Comparison of ENCODE assay signal across 25 cellular contexts in the genomic region with DNA sequence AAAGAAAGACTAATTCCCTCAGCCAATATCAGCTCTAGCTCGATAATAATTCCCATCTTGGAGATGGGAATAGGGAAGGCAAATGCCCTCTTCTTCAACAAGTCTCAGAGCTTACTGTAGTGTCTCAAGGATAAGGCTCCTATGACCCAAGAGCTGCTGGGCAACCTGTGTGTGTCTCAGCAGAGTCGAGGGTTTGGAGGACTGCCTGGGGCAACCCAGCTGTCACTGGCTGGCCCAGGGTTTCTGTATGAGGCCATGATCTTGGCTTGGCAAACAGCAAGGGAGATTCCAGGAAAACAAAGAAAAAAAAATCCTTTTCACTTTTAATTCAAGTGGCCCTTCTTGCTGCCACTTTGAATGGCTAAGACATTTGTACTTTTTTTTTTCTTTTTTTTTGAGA. TPM values are rescaled to one million over a fixed set of nuclear protein-coding genes. Genes with fewer than 3 reads are reported as not detected.
DNase-seq lines count a peak whose midpoint lies in the region; ATAC-seq, FAIRE-seq and TF ChIP-seq lines count a peak whose summit lies in the region.
"Had no signal": no experiment of that assay in that cellular context is flagged by ENCODE, and none has a peak within 500 bp of the region (broad histone marks: within the 10 kb centered on the region; RNA-seq: fewer than 3 reads in every experiment).

No MANE protein-coding gene starts in this region.

- no peak overlapping the region for H3K4me3 Mint-ChIP-seq in CD8-positive, alpha-beta T cell
- no peak overlapping the region for H3K4me3 Mint-ChIP-seq in effector memory CD8-positive, alpha-beta T cell
- H3K4me3 Mint-ChIP-seq: activated CD4-positive, alpha-beta T cell treated with anti-CD3 and anti-CD28 coated beads, Interleukin-2, amount 10 ng/mL, durations not matched to agents 24 days and 14 days; activated naive CD4-positive, alpha-beta T cell treated with anti-CD3 and anti-CD28 coated beads, Interleukin-2, amount 10 ng/mL, durations not matched to agents 7 days and 5 days had no signal

- H3K4me1 ChIP-seq in CD8-positive, alpha-beta T cell (ENCODE audit: insufficient read depth, low read length) = peaks cover 59% of the 10 kb centered on the region
- peaks cover 76% of the 10 kb centered on the region for H3K4me1 ChIP-seq in GM12878 (ENCODE audit: control insufficient read depth, insufficient read depth, low read length)
- peaks cover 2 to 5% of the 10 kb centered on the region in 2 donors for H3K4me1 ChIP-seq in lung (ENCODE audit: control insufficient read depth in 2 of 2, insufficient read depth in 2 of 2, low read length in 2 of 2)
- peaks cover 0 to 3% of the 10 kb centered on the region in 2 donors for H3K4me1 ChIP-seq in aorta (ENCODE audit: control insufficient read depth in 1 of 2, insufficient read depth in 2 of 2, low read length in 2 of 2)
- H3K4me1 ChIP-seq: testis had no signal

- POLR2A ChIA-PET in CD8-positive, alpha-beta T cell (lab: Charles Lee) = interaction anchor here (0.7 to 1.3 kb wide), 3 partner anchors 9 to 72 kb away, joined by 3 to 5 read pairs (median 3); no protein-coding TSS in a partner anchor
- POLR2A ChIA-PET in GM12878 (lab: Charles Lee) = interaction anchor here (0.6 to 17.2 kb wide), 7 partner anchors 12 to 75 kb away, joined by 3 to 280 read pairs (median 3); no protein-coding TSS in a partner anchor

- H3K27me3 ChIP-seq in CD8-positive, alpha-beta T cell (ENCODE audit: insufficient read depth, low read length) = no peaks in the 10 kb centered on the region
- no peaks in the 10 kb centered on the region for H3K27me3 ChIP-seq in GM12878 (replicated peaks in 1 of 2; ENCODE audit: control insufficient read depth in 2 of 2, insufficient read depth in 2 of 2, low read length in 1 of 2)
- no peaks in the 10 kb centered on the region for H3K27me3 ChIP-seq in lung (ENCODE audit: control insufficient read depth, insufficient read depth)
- no peaks in the 10 kb centered on the region for H3K27me3 ChIP-seq in aorta (ENCODE audit: control insufficient read depth in 1 of 2, insufficient read depth in 2 of 2, low read length in 1 of 2)
- H3K27me3 ChIP-seq: esophagus squamous epithelium, sigmoid colon, testis had no signal

- 3% methylated on average over 2 of the region's 2 CpGs for WGBS in GM12878 (ENCODE audit: insufficient coverage, insufficient replicate concordance, low lambda C conversion rate, missing lambda C conversion rate)
- 42 to 81% methylated on average over 2 of the region's 2 CpGs for WGBS in lung, 2 donors
- WGBS in aorta, 2 donors = 20 to 22% methylated on average over 2 of the region's 2 CpGs

- no peak for FAIRE-seq in GM12878 (lab: Jason Lieb, UNC)
- FAIRE-seq: K562, TTC549 had no signal

- H3K9ac ChIP-seq in GM12878 (ENCODE audit: control insufficient read depth, insufficient read depth, low read length) = peak overlapping the region; percentile 75

- no peaks in the 10 kb centered on the region for H3K36me3 ChIP-seq in CD8-positive, alpha-beta T cell (ENCODE audit: insufficient read depth, low read length)
- no peaks in the 10 kb centered on the region for H3K36me3 ChIP-seq in GM12878 (ENCODE audit: control insufficient read depth in 2 of 2, insufficient read depth in 2 of 2, low read length in 1 of 2)
- H3K36me3 ChIP-seq in lung (ENCODE audit: control insufficient read depth in 2 of 2, insufficient read depth in 2 of 2, low read length in 2 of 2) = no peaks in the 10 kb centered on the region
- H3K36me3 ChIP-seq in aorta (ENCODE audit: control insufficient read depth in 1 of 2, insufficient read depth in 2 of 2, low read length in 1 of 2) = no peaks in the 10 kb centered on the region
- H3K36me3 ChIP-seq: esophagus squamous epithelium, sigmoid colon had no signal

- H3K27ac ChIP-seq in CD8-positive, alpha-beta T cell (ENCODE audit: low read depth, low read length) = no peak overlapping the region
- H3K27ac ChIP-seq in GM12878 (ENCODE audit: control insufficient read depth, insufficient read depth) (peak overlapping the region; percentile 91), lung (ENCODE audit: low read depth in 1 of 2, low read length in 1 of 2) (no peak overlapping the region), aorta (ENCODE audit: low read depth in 1 of 2, low read length in 2 of 2) (no peak overlapping the region)
- H3K27ac ChIP-seq: HL-60, testis had no signal

- no peaks in the 10 kb centered on the region for H3K9me3 ChIP-seq in CD8-positive, alpha-beta T cell (ENCODE audit: low read length)
- H3K9me3 ChIP-seq in GM12878 (replicated peaks; ENCODE audit: control insufficient read depth, insufficient read depth, low read length) (no peaks in the 10 kb centered on the region), lung (ENCODE audit: control insufficient read depth in 2 of 2, insufficient read depth in 1 of 2, low read length in 1 of 2) (peaks cover 0 to 1% of the 10 kb centered on the region in 2 donors), aorta (ENCODE audit: control insufficient read depth, low read length) (no peaks in the 10 kb centered on the region)
- H3K9me3 ChIP-seq: esophagus squamous epithelium, sigmoid colon, testis had no signal

- no peaks in the 10 kb centered on the region; the same call in none of the 2 replicates for H3K79me2 ChIP-seq in GM12878 (ENCODE audit: control insufficient read depth, insufficient read depth, low read length)

- in situ Hi-C loops in GM12878 (cut with MboI) = no loop called here

- no peak for ATAC-seq in CD8-positive, alpha-beta T cell
- ATAC-seq in GM12878 = peak; percentile 8; the same call in 1 of the 3 replicates
- ATAC-seq in lung (ENCODE audit: insufficient read depth, low FRiP score) = peak; percentile 38
- no peak for ATAC-seq in aorta (ENCODE audit: low FRiP score)
- ATAC-seq in effector memory CD8-positive, alpha-beta T cell (replicated peaks) = no peak
- ATAC-seq: K562 had no signal

- intact Hi-C loops in CD8-positive, alpha-beta T cell (cut with DNase I, micrococcal nuclease) = no loop called here
- intact Hi-C loops in GM12878 (cut with micrococcal nuclease; ENCODE audit: unreplicated experiment) = loop anchor here (2.0 to 10.0 kb wide), 2 partner anchors 156 to 248 kb away; no protein-coding TSS in a partner anchor
- intact Hi-C loops in aorta (cut with DNase I) = loop anchor here in 1 of 2 donors (5.0 kb wide), 1 partner anchor 68 kb away; no protein-coding TSS in a partner anchor

- TF ChIP-seq POLR2A in GM12878 (IDR thresholded peaks at IDR 0.05; ENCODE audit: low read depth, low read length) = no peak

- peak overlapping the region; percentile 93 for H3K4me2 ChIP-seq in GM12878 (ENCODE audit: control insufficient read depth, insufficient read depth)

- H3K27ac Mint-ChIP-seq in CD8-positive, alpha-beta T cell = peak overlapping the region; percentile 27
- no peak overlapping the region for H3K27ac Mint-ChIP-seq in effector memory CD8-positive, alpha-beta T cell
- H3K27ac Mint-ChIP-seq: activated CD4-positive, alpha-beta T cell treated with anti-CD3 and anti-CD28 coated beads, Interleukin-2, amount 10 ng/mL, durations not matched to agents 24 days and 14 days; activated naive CD4-positive, alpha-beta T cell treated with anti-CD3 and anti-CD28 coated beads, Interleukin-2, amount 10 ng/mL, durations not matched to agents 7 days and 5 days had no signal

- BruUV-seq in GM12878 (replicated peaks; lab: Mats Ljungman, UMichigan) = no TSS peak

- H3K36me3 Mint-ChIP-seq in CD8-positive, alpha-beta T cell = no peaks in the 10 kb centered on the region
- H3K36me3 Mint-ChIP-seq in effector memory CD8-positive, alpha-beta T cell (ENCODE audit: insufficient read depth) = no peaks in the 10 kb centered on the region

- no peak for TF ChIP-seq CTCF in CD8-positive, alpha-beta T cell (IDR thresholded peaks at IDR 0.05)
- no peak for TF ChIP-seq CTCF in GM12878 (IDR thresholded peaks at IDR 0.05 in 2 of 3, conservative IDR thresholded peaks at IDR 0.05 in 1 of 3; ENCODE audit: control insufficient read depth in 2 of 3, extremely low read depth in 1 of 3, insufficient read depth in 1 of 3, low read depth in 3 of 3, low read length in 3 of 3)
- no peak for TF ChIP-seq CTCF in lung (IDR thresholded peaks at IDR 0.05; ENCODE audit: control extremely low read depth, extremely low read depth)

- no peak overlapping the region; the same call in 1 of the 2 replicates for H2AFZ ChIP-seq in GM12878 (ENCODE audit: control insufficient read depth, low read depth, low read length)

- no peaks in the 10 kb centered on the region for H3K9me3 Mint-ChIP-seq in CD8-positive, alpha-beta T cell
- H3K9me3 Mint-ChIP-seq in effector memory CD8-positive, alpha-beta T cell = no peaks in the 10 kb centered on the region
- H3K9me3 Mint-ChIP-seq: activated CD4-positive, alpha-beta T cell treated with anti-CD3 and anti-CD28 coated beads, Interleukin-2, amount 10 ng/mL, durations not matched to agents 24 days and 14 days had no signal

- no peak overlapping the region for H3K4me3 ChIP-seq in CD8-positive, alpha-beta T cell (ENCODE audit: low read depth, low read length)
- H3K4me3 ChIP-seq in GM12878 (no peak overlapping the region; the same call in 1 of the 2 replicates), lung (no peak overlapping the region), aorta (ENCODE audit: low read length in 2 of 2) (no peak overlapping the region)
- H3K4me3 ChIP-seq: dorsolateral prefrontal cortex, esophagus squamous epithelium, K562, sigmoid colon, testis had no signal

- CTCF ChIA-PET in CD8-positive, alpha-beta T cell (lab: Charles Lee) = interaction anchor here (0.9 kb wide), 1 partner anchor 14 kb away, joined by 3 read pairs; no protein-coding TSS in a partner anchor
- CTCF ChIA-PET in GM12878 (lab: Yijun Ruan, JAX) = interaction anchor here (1.8 to 12.2 kb wide), 7 partner anchors 14 to 479 kb away, joined by 6 to 123 read pairs (median 9); no protein-coding TSS in a partner anchor

- RAD21 ChIA-PET in GM12878 (lab: Charles Lee; ENCODE audit: unreplicated experiment) = interaction anchor here (0.7 to 22.5 kb wide), 13 partner anchors 9 to 256 kb away, joined by 3 to 689 read pairs (median 27); partner anchors contain the start of gene TMSB4X

- H3K4me1 Mint-ChIP-seq in CD8-positive, alpha-beta T cell (ENCODE audit: low read depth) = peaks cover 66% of the 10 kb centered on the region
- H3K4me1 Mint-ChIP-seq in effector memory CD8-positive, alpha-beta T cell (ENCODE audit: low read depth in 2 of 2) = peaks cover 26 to 40% of the 10 kb centered on the region in 2 donors

- no peak for TF ChIP-seq RAD21 in GM12878 (IDR thresholded peaks at IDR 0.05; ENCODE audit: insufficient read depth, low read depth, low read length)

- SMC1A ChIA-PET in GM12878 (lab: Charles Lee; ENCODE audit: uncharacterized antibody, unreplicated experiment) = interaction anchor here (1.7 to 25.1 kb wide), 10 partner anchors 11 to 479 kb away, joined by 4 to 847 read pairs (median 99); partner anchors contain the start of gene TMSB4X

- no peaks in the 10 kb centered on the region for H3K27me3 Mint-ChIP-seq in CD8-positive, alpha-beta T cell (ENCODE audit: low read depth)
- H3K27me3 Mint-ChIP-seq in effector memory CD8-positive, alpha-beta T cell = no peaks in the 10 kb centered on the region
- H3K27me3 Mint-ChIP-seq: activated CD4-positive, alpha-beta T cell treated with anti-CD3 and anti-CD28 coated beads, Interleukin-2, amount 10 ng/mL, durations not matched to agents 24 days and 14 days; activated naive CD4-positive, alpha-beta T cell treated with anti-CD3 and anti-CD28 coated beads, Interleukin-2, amount 10 ng/mL, durations not matched to agents 7 days and 5 days had no signal

- DNase-seq in CD8-positive, alpha-beta T cell = no peak
- peak; percentile 79 for DNase-seq in M059J (ENCODE audit: low read depth)
- no peak for DNase-seq in GM12878 (ENCODE audit: low read depth, low spot score)
- peak; percentile 54 for DNase-seq in lung (ENCODE audit: low spot score)
- DNase-seq in aorta = no peak
- no peak for DNase-seq in stimulated activated naive CD4-positive, alpha-beta T cell (lab: John Stamatoyannopoulos, UW)
- no peak for DNase-seq in stimulated activated CD4-positive, alpha-beta T cell treated with anti-CD3 and anti-CD28 coated beads, Interleukin-2, amount 100 ng/mL, for 24 hours
- DNase-seq in effector memory CD8-positive, alpha-beta T cell = no peak
- DNase-seq: activated CD4-positive, alpha-beta T cell treated with anti-CD3 and anti-CD28 coated beads, Interleukin-2, amount 10 ng/mL, durations not matched to agents 24 days and 14 days; activated CD8-positive, alpha-beta memory T cell treated with anti-CD3 and anti-CD28 coated beads, Interleukin-2, amount 50 U/mL, for 48 hours; activated naive CD4-positive, alpha-beta T cell treated with anti-CD3 and anti-CD28 coated beads, Interleukin-2, amount 10 ng/mL, durations not matched to agents 7 days and 5 days; AML-193; Calu3; dorsolateral prefrontal cortex; esophagus squamous epithelium; NCI-H1092 treated with DMSO at 0.1 percent for 48 hours; NCI-H2171; sigmoid colon; stimulated activated CD4-positive, alpha-beta T cell treated with anti-CD3 and anti-CD28 coated beads, Interleukin-2, amount 100 ng/mL, for 48 hours; testis had no signal

- no peaks in the 10 kb centered on the region for H4K20me1 ChIP-seq in GM12878 (ENCODE audit: control insufficient read depth, insufficient read depth)

- no peak for TF ChIP-seq EP300 in GM12878 (IDR thresholded peaks at IDR 0.05; ENCODE audit: borderline replicate concordance in 1 of 2, control insufficient read depth in 1 of 2, low read depth in 2 of 2, low read length in 2 of 2)

RNA-seq across cellular contexts. Expression of gene TMSB4X, which starts 34.3 kb away (rescaled TPM):
- total RNA-seq in CD8-positive, alpha-beta T cell = 1,000 to 10,000 TPM; 2,374 to 2,465 TPM
- total RNA-seq in M059J (2014; rRNA removed; shearing (Covaris generic)) = 5,809 and 7,639 TPM in 2 replicates
- total RNA-seq in GM12878 (2013; cell fraction: nucleolus; rRNA removed) = 726 and 815 TPM in 2 replicates
- total RNA-seq in GM12878 (2014; rRNA removed) = 20,095 and 20,513 TPM in 2 replicates
- total RNA-seq in GM12878 (2014; rRNA removed; fragmentation: Illumina TruSeq; extraction: Trizol) = 14,081 and 14,526 TPM in 2 replicates
- 15,676 and 15,778 TPM in 2 replicates for total RNA-seq in GM12878 (2021)
- 20,663 TPM for polyA plus RNA-seq in GM12878 (2011; ENCODE audit: low read depth)
- polyA plus RNA-seq in GM12878 (2011; rRNA removed) = 13,924 and 13,999 TPM in 2 replicates
- polyA plus RNA-seq in GM12878 (2011; cell fraction: cytosol; rRNA removed) = 6,321 and 8,073 TPM in 2 replicates
- polyA plus RNA-seq in GM12878 (2011; cell fraction: nucleus; rRNA removed) = 2,770 and 4,943 TPM in 2 replicates
- 18,326 and 24,333 TPM in 2 replicates for polyA plus RNA-seq in GM12878 (2012)
- polyA plus RNA-seq in GM12878 (2014; fragmentation: Illumina TruSeq; extraction: Trizol) = 22,521 and 25,739 TPM in 2 replicates
- over 10,000 TPM; 32,576 to 35,408 TPM for polyA plus RNA-seq in GM12878 (2014; fragmentation: Nextera tagmentation; extraction: Ambion mirVana)
- polyA plus RNA-seq in GM12878 (2014; rRNA removed) = 21,672 and 21,926 TPM in 2 replicates
- over 10,000 TPM; 35,271 to 37,234 TPM for polyA plus RNA-seq in GM12878 (2016; fragmentation: Nextera tagmentation; extraction: Ambion mirVana)
- polyA minus RNA-seq in GM12878 (2011; rRNA and poly(A)+ RNA removed) = 5,151 and 6,646 TPM in 2 replicates
- 2,250 and 2,391 TPM in 2 replicates for polyA minus RNA-seq in GM12878 (2011; cell fraction: cytosol; rRNA and poly(A)+ RNA removed)
- 1,575 and 1,669 TPM in 2 replicates for polyA minus RNA-seq in GM12878 (2011; cell fraction: nucleus; rRNA and poly(A)+ RNA removed)
- 1,000 to 10,000 TPM; 4,686 to 8,614 TPM for total RNA-seq in lung
- polyA plus RNA-seq in lung = 1,000 to 10,000 TPM; 7,790 to 9,527 TPM
- total RNA-seq in aorta = 1,000 to 10,000 TPM; 2,762 to 3,390 TPM
- over 10,000 TPM in 1 of 2 donors, 1,000 to 10,000 TPM in 1; 8,938 to 17,543 TPM for polyA plus RNA-seq in aorta

RNA-seq across cellular contexts. Expression of gene FAM9C, which starts 35.2 kb away (rescaled TPM):
- total RNA-seq in CD8-positive, alpha-beta T cell = not detected
- not detected in 2 replicates for total RNA-seq in M059J (2014; rRNA removed; shearing (Covaris generic))
- 0.61 and 0.65 TPM in 2 replicates for total RNA-seq in GM12878 (2013; cell fraction: nucleolus; rRNA removed)
- not detected in 2 replicates for total RNA-seq in GM12878 (2014; rRNA removed)
- not detected in 2 replicates for total RNA-seq in GM12878 (2014; rRNA removed; fragmentation: Illumina TruSeq; extraction: Trizol)
- total RNA-seq in GM12878 (2021) = not detected in 2 replicates
- polyA plus RNA-seq in GM12878 (2011; ENCODE audit: low read depth) = not detected
- polyA plus RNA-seq in GM12878 (2011; rRNA removed) = 0.03 and 0.10 TPM in 2 replicates
- polyA plus RNA-seq in GM12878 (2011; cell fraction: cytosol; rRNA removed) = 0.01 TPM in 1 of 2 replicates, not detected in the other
- 0.07 and 0.10 TPM in 2 replicates for polyA plus RNA-seq in GM12878 (2011; cell fraction: nucleus; rRNA removed)
- polyA plus RNA-seq in GM12878 (2012) = 0.31 TPM in 1 of 2 replicates, not detected in the other
- polyA plus RNA-seq in GM12878 (2014; fragmentation: Illumina TruSeq; extraction: Trizol) = 0.01 and 0.11 TPM in 2 replicates
- polyA plus RNA-seq in GM12878 (2014; fragmentation: Nextera tagmentation; extraction: Ambion mirVana) = not detected
- polyA plus RNA-seq in GM12878 (2014; rRNA removed) = 0.04 TPM in 1 of 2 replicates, not detected in the other
- not detected for polyA plus RNA-seq in GM12878 (2016; fragmentation: Nextera tagmentation; extraction: Ambion mirVana)
- polyA minus RNA-seq in GM12878 (2011; rRNA and poly(A)+ RNA removed) = not detected in 2 replicates
- polyA minus RNA-seq in GM12878 (2011; cell fraction: cytosol; rRNA and poly(A)+ RNA removed) = not detected in 2 replicates
- polyA minus RNA-seq in GM12878 (2011; cell fraction: nucleus; rRNA and poly(A)+ RNA removed) = not detected in 2 replicates
- total RNA-seq in lung = under 1 TPM; 0.09 to 0.28 TPM
- under 1 TPM in 1 of 2 donors, not detected in 1; 0.01 TPM for polyA plus RNA-seq in lung
- total RNA-seq in aorta = not detected
- not detected for polyA plus RNA-seq in aorta
- total RNA-seq: activated CD4-positive, alpha-beta T cell treated with anti-CD3 and anti-CD28 coated beads, Interleukin-2, amount 10 ng/mL, durations not matched to agents 24 days and 14 days; Calu3; esophagus squamous epithelium; K562; kidney epithelial cell; omental fat pad; sigmoid colon had no signal
- polyA plus RNA-seq: K562 had no signal

Comparison
In these comparisons a context has a peak if more than half of its experiments do, and no peak if none do; other contexts are left out.
1. ATAC-seq: peak in GM12878 (single experiment) and lung (single experiment); none in CD8-positive, alpha-beta T cell (single experiment), aorta (single experiment) and effector memory CD8-positive, alpha-beta T cell (single experiment).
2. DNase-seq: peak in M059J (single experiment) and lung (single experiment); none in CD8-positive, alpha-beta T cell (0 of 7), GM12878 (single experiment), aorta (0 of 2), stimulated activated naive CD4-positive, alpha-beta T cell (0 of 6), stimulated activated CD4-positive, alpha-beta T cell treated with anti-CD3 and anti-CD28 coated beads, Interleukin-2, amount 100 ng/mL, for 24 hours (0 of 2) and effector memory CD8-positive, alpha-beta T cell (0 of 3).